Comparison of ENCODE assay signal across 25 cellular contexts in the genomic region with DNA sequence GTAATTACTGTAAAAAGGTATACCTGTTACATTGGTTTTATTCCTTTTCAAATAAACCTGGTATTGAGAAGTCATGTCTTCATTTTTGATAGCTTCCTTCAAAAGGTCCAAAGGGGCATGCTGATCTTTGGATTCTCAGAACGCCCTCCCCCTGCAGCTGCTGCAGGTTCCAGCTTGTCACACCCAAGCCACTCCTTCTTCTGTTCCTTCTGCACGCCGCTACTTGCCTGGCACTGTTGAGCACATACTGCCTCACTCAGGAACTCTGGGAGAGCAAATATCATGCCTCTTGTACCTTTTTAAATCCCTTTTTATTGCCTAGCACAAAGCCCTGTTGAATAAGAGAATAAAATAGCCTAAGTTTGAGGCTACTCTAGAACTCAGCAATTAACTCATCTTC.
DNase-seq lines count a peak whose midpoint lies in the region; ATAC-seq and TF ChIP-seq lines count a peak whose summit lies in the region.
"Had no signal": no experiment of that assay in that cellular context is flagged by ENCODE, and none has a peak within 500 bp of the region (broad histone marks: within the 10 kb centered on the region; RNA-seq: fewer than 3 reads in every experiment).

No MANE protein-coding gene starts in this region.

- TF ChIP-seq EP300 in stomach (IDR thresholded peaks at IDR 0.05) = no peak

- H3K4me2 ChIP-seq in hepatocyte = no peak overlapping the region
- H3K4me2 ChIP-seq: BLaER1 treated with 17β-estradiol and CSF1 and Interleukin-3, amounts not matched to agents 10 nM and 100 nM had no signal

- no peak overlapping the region for H2AFZ ChIP-seq in hepatocyte

- TF ChIP-seq POLR2A in stomach (IDR thresholded peaks at IDR 0.05) = no peak

- no peaks in the 10 kb centered on the region for H3K79me2 ChIP-seq in hepatocyte

- H3K9me3 ChIP-seq in hepatocyte (ENCODE audit: low read depth) (no peaks in the 10 kb centered on the region), stomach (no peaks in the 10 kb centered on the region)
- H3K9me3 ChIP-seq: MG63, vagina had no signal

- 78% methylated on average over 3 of the region's 3 CpGs for WGBS in hepatocyte (ENCODE audit: low lambda C conversion rate, missing lambda C conversion rate)
- WGBS in stomach, 5 donors = 19 to 43% (median 29%) methylated on average over 3 of the region's 3 CpGs

- H4K20me1 ChIP-seq in hepatocyte (ENCODE audit: insufficient read depth, poor library complexity, severe bottlenecking) = no peaks in the 10 kb centered on the region
- H4K20me1 ChIP-seq: BLaER1 treated with 17β-estradiol and CSF1 and Interleukin-3, amounts not matched to agents 10 nM and 100 nM had no signal

- no peak overlapping the region for H3K4me3 ChIP-seq in hepatocyte
- H3K4me3 ChIP-seq in stomach = no peak overlapping the region
- H3K4me3 ChIP-seq: BLaER1 treated with 17β-estradiol and CSF1 and Interleukin-3, amounts not matched to agents 10 nM and 100 nM; K562; MG63; skin epidermis; vagina had no signal

- no peaks in the 10 kb centered on the region for H3K9me2 ChIP-seq in hepatocyte (replicated peaks; ENCODE audit: insufficient read depth)

- H3K27me3 ChIP-seq in hepatocyte (peaks cover 11% of the 10 kb centered on the region), stomach (peaks cover 0 to 10% (median 0%) of the 10 kb centered on the region in 3 donors)
- H3K27me3 ChIP-seq: BLaER1 treated with 17β-estradiol and CSF1 and Interleukin-3, amounts not matched to agents 10 nM and 100 nM; MG63; vagina had no signal

- H3K27ac ChIP-seq in hepatocyte (no peak overlapping the region), stomach (no peak overlapping the region)
- H3K27ac ChIP-seq: BLaER1 treated with 17β-estradiol and CSF1 and Interleukin-3, amounts not matched to agents 10 nM and 100 nM; skin epidermis; vagina had no signal

- TF ChIP-seq CTCF in hepatocyte (IDR thresholded peaks at IDR 0.05; ENCODE audit: poor library complexity) (no peak), stomach (IDR thresholded peaks at IDR 0.05) (no peak)

- H3K36me3 ChIP-seq in hepatocyte (replicated peaks; ENCODE audit: insufficient read depth, low read depth) (no peaks in the 10 kb centered on the region), stomach (no peaks in the 10 kb centered on the region)
- H3K36me3 ChIP-seq: BLaER1 treated with 17β-estradiol and CSF1 and Interleukin-3, amounts not matched to agents 10 nM and 100 nM; MG63; vagina had no signal

- H3K4me1 ChIP-seq in hepatocyte (ENCODE audit: insufficient read depth) (no peaks in the 10 kb centered on the region), stomach (no peaks in the 10 kb centered on the region)
- H3K4me1 ChIP-seq: BLaER1 treated with 17β-estradiol and CSF1 and Interleukin-3, amounts not matched to agents 10 nM and 100 nM; vagina had no signal

- ATAC-seq in HG02884 (IDR thresholded peaks at IDR 0.05; ENCODE audit: unreplicated experiment) (no peak), GM21576 (IDR thresholded peaks at IDR 0.05; ENCODE audit: unreplicated experiment) (no peak)
- ATAC-seq: activated CD8-positive, alpha-beta T cell treated with anti-CD3 and anti-CD28 coated beads, Interleukin-2, amount 10 ng/mL, durations not matched to agents 7 days and 5 days; K562; naive thymus-derived CD4-positive, alpha-beta T cell had no signal

- DNase-seq in DMS153 (lab: John Stamatoyannopoulos, UW) (peak; percentile 58), HPDE6-E6E7 (ENCODE audit: extremely low spot score) (peak; percentile 17), NCI-H510A treated with DMSO at 0.1 percent for 48 hours (lab: John Stamatoyannopoulos, UW) (peak; percentile 49), hepatocyte (ENCODE audit: low spot score) (peak; percentile 14), stomach (no peak), medulla oblongata (ENCODE audit: extremely low spot score) (no peak)
- DNase-seq: activated CD4-positive, alpha-beta T cell treated with anti-CD3 and anti-CD28 coated beads for 1 hour; activated CD8-positive, alpha-beta T cell treated with anti-CD3 and anti-CD28 coated beads, Interleukin-2, amount 10 ng/mL, durations not matched to agents 7 days and 5 days; activated effector memory CD4-positive, alpha-beta T cell treated with anti-CD3 and anti-CD28 coated beads, Interleukin-2, amount 50 U/mL, for 16 hours; activated T-cell treated with anti-CD3 and anti-CD28 coated beads for 4 hours; cerebellar nuclear complex; COR-L47; head of caudate nucleus; MG63; naive thymus-derived CD4-positive, alpha-beta T cell; NCI-H1694 treated with DMSO at 0.1 percent for 48 hours; NCI-H446; nucleus accumbens; stimulated activated CD4-positive, alpha-beta T cell treated with anti-CD3 and anti-CD28 coated beads, Interleukin-1b, Interleukin-23, amount 100 ng/mL, for 48 hours had no signal

- intact Hi-C loops in stomach (cut with DNase I; ENCODE audit: low total_unique reads) = no loop called here

Comparison
In these comparisons a context has a peak if more than half of its experiments do, and no peak if none do; other contexts are left out.
1. DNase-seq: peak in DMS153 (single experiment), HPDE6-E6E7 (single experiment), NCI-H510A treated with DMSO at 0.1 percent for 48 hours (single experiment) and hepatocyte (single experiment); none in stomach (single experiment) and medulla oblongata (single experiment).